Comparison of ENCODE assay signal across 18 cellular contexts in the genomic region with DNA sequence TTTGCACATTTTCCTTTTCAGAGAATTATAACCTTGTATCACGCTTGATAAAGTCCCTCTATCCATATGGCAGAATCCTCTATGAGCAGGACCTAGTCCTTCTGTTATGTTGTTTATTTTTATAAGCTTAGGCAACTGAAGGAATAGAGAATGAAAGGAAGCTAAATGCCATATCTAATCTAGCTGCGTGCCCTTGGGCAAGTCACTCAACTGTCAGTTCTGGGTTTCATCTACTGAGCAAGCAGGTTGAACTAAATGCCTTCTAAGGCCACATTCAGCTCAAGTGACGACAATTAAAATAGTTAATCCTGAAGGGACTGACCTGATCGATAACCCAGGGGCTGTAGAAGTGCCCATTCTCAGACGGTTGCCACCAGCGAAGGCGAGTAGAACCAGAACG.
DNase-seq lines count a peak whose midpoint lies in the region; ATAC-seq, FAIRE-seq and TF ChIP-seq lines count a peak whose summit lies in the region.
"Had no signal": no experiment of that assay in that cellular context is flagged by ENCODE, and none has a peak within 500 bp of the region (broad histone marks: within the 10 kb centered on the region; RNA-seq: fewer than 3 reads in every experiment).

No MANE protein-coding gene starts in this region.

- TF ChIP-seq RAD21 in K562 (CRISPR knock-in tag; conservative IDR thresholded peaks at IDR 0.05 in 1 of 2, IDR thresholded peaks at IDR 0.05 in 1 of 2) = no peak

- H3K9ac ChIP-seq in K562 (ENCODE audit: insufficient read depth in 1 of 2, low read depth in 2 of 2, low read length in 2 of 2) = no peak overlapping the region
- H3K9ac ChIP-seq: BLaER1 treated with 17β-estradiol and CSF1 and Interleukin-3, amounts not matched to agents 10 nM and 100 nM had no signal

- no peaks in the 10 kb centered on the region for H3K36me3 ChIP-seq in heart left ventricle
- peaks cover 7% of the 10 kb centered on the region; the same call in 1 of the 3 replicates for H3K36me3 ChIP-seq in K562 (ENCODE audit: control insufficient read depth, insufficient read depth, low read length)
- no peaks in the 10 kb centered on the region for H3K36me3 ChIP-seq in Peyer's patch
- H3K36me3 ChIP-seq: BLaER1 treated with 17β-estradiol and CSF1 and Interleukin-3, amounts not matched to agents 10 nM and 100 nM had no signal

- no peaks in the 10 kb centered on the region for H3K79me2 ChIP-seq in K562 (ENCODE audit: control insufficient read depth, insufficient read depth, low read length)

- POLR2A ChIA-PET in K562 (lab: Yijun Ruan, JAX) = no interaction called here

- in situ Hi-C loops in K562 (cut with MboI) = no loop called here

- peak overlapping the region; percentile 76; the same call in 1 of the 2 replicates for H2AFZ ChIP-seq in K562 (ENCODE audit: low read depth, low read length)
- H2AFZ ChIP-seq: GM23338 had no signal

- 63 to 70% (median 65%) methylated on average over 8 of the region's 8 CpGs for WGBS in heart left ventricle, 4 donors
- 71% methylated on average over 8 of the region's 8 CpGs for WGBS in K562 (ENCODE audit: insufficient coverage, low coverage, missing lambda C conversion rate)

- TF ChIP-seq POLR2A in heart left ventricle (IDR thresholded peaks at IDR 0.05) = no peak
- TF ChIP-seq POLR2A in K562 (conservative IDR thresholded peaks at IDR 0.05) = no peak
- no peak for TF ChIP-seq POLR2A in Peyer's patch (IDR thresholded peaks at IDR 0.05)

- no peak for TF ChIP-seq CTCF in heart left ventricle (IDR thresholded peaks at IDR 0.05)
- no peak for TF ChIP-seq CTCF in K562 (IDR thresholded peaks at IDR 0.05 in 2 of 3, conservative IDR thresholded peaks at IDR 0.05 in 1 of 3; ENCODE audit: insufficient read depth in 2 of 3, low read depth in 1 of 3, low read length in 3 of 3)
- no peak for TF ChIP-seq CTCF in dorsolateral prefrontal cortex (IDR thresholded peaks at IDR 0.05 in 54 of 56, conservative IDR thresholded peaks at IDR 0.05 in 2 of 56; ENCODE audit: low read depth in 1 of 56, partially characterized antibody in 56 of 56)
- TF ChIP-seq CTCF in Peyer's patch (IDR thresholded peaks at IDR 0.05) = no peak

- no peaks in the 10 kb centered on the region for H4K20me1 ChIP-seq in K562 (replicated peaks; ENCODE audit: control insufficient read depth, insufficient read depth, low read length)
- H4K20me1 ChIP-seq: BLaER1 treated with 17β-estradiol and CSF1 and Interleukin-3, amounts not matched to agents 10 nM and 100 nM had no signal

- DNase-seq in heart left ventricle = no peak
- no peak for DNase-seq in left cardiac atrium
- DNase-seq in K562 (ENCODE audit: extremely low read depth in 1 of 4, low spot score in 3 of 4) = no peak
- no peak for DNase-seq in dorsolateral prefrontal cortex
- DNase-seq in COLO829 (ENCODE audit: low spot score) = no peak
- DNase-seq in Peyer's patch = no peak
- DNase-seq: CD8-positive, alpha-beta T cell; COR-L47; DMS153; DMS79; GDM1; HCEC 1CT had no signal

- CTCF ChIA-PET in K562 (lab: Yijun Ruan, JAX; ENCODE audit: low intra/inter-chr PET ratio) = no interaction called here

- TF ChIP-seq EP300 in K562 (IDR thresholded peaks at IDR 0.05; ENCODE audit: low read length) = no peak

- no peak for FAIRE-seq in K562 (lab: Jason Lieb, UNC)
- FAIRE-seq: GM12892, GM18507, H54 had no signal

- H3K4me1 ChIP-seq in heart left ventricle = peaks cover 0 to 19% (median 0%) of the 10 kb centered on the region in 12 donors
- peaks cover 3 to 9% of the 10 kb centered on the region in 2 experiments; a peak in 4 of 5 replicates for H3K4me1 ChIP-seq in K562 (replicated peaks in 1 of 2; ENCODE audit: control insufficient read depth in 2 of 2, insufficient read depth in 2 of 2, low read length in 2 of 2)
- H3K4me1 ChIP-seq in Peyer's patch = no peaks in the 10 kb centered on the region
- H3K4me1 ChIP-seq: BLaER1 treated with 17β-estradiol and CSF1 and Interleukin-3, amounts not matched to agents 10 nM and 100 nM had no signal

- H3K9me1 ChIP-seq in K562 (ENCODE audit: control insufficient read depth, insufficient read depth, low read length) = no peaks in the 10 kb centered on the region

- H3K9me3 ChIP-seq in heart left ventricle (no peaks in the 10 kb centered on the region), K562 (replicated peaks; ENCODE audit: control insufficient read depth, insufficient read depth, low read depth, low read length) (no peaks in the 10 kb centered on the region), Peyer's patch (no peaks in the 10 kb centered on the region)
- H3K9me3 ChIP-seq: BLaER1 treated with 17β-estradiol and CSF1 and Interleukin-3, amounts not matched to agents 10 nM and 100 nM had no signal

- H3K27me3 ChIP-seq in heart left ventricle (no peaks in the 10 kb centered on the region), K562 (ENCODE audit: control insufficient read depth in 2 of 2, insufficient read depth in 2 of 2, low read length in 2 of 2) (no peaks in the 10 kb centered on the region), dorsolateral prefrontal cortex (no peaks in the 10 kb centered on the region), Peyer's patch (no peaks in the 10 kb centered on the region)
- H3K27me3 ChIP-seq: BLaER1 treated with 17β-estradiol and CSF1 and Interleukin-3, amounts not matched to agents 10 nM and 100 nM had no signal

- H3K27ac ChIP-seq in heart left ventricle = peak overlapping the region in 6 of 12 donors; percentile 27 to 63 (median 44)
- H3K27ac ChIP-seq in K562 (ENCODE audit: extremely low read depth, low read depth, low read length) = no peak overlapping the region
- peak overlapping the region; percentile 76 to 100 (median 98) for H3K27ac ChIP-seq in dorsolateral prefrontal cortex
- no peak overlapping the region for H3K27ac ChIP-seq in Peyer's patch
- H3K27ac ChIP-seq: BLaER1 treated with 17β-estradiol and CSF1 and Interleukin-3, amounts not matched to agents 10 nM and 100 nM; HL-60 had no signal

- H3K4me2 ChIP-seq in K562 (ENCODE audit: insufficient read depth, low read length) = no peak overlapping the region
- H3K4me2 ChIP-seq: BLaER1 treated with 17β-estradiol and CSF1 and Interleukin-3, amounts not matched to agents 10 nM and 100 nM; GM23338 had no signal

- peak; percentile 13 to 48 (median 29) for ATAC-seq in heart left ventricle
- ATAC-seq in left cardiac atrium = no peak
- ATAC-seq in K562 = no peak
- ATAC-seq: CD8-positive, alpha-beta T cell; GM23338 had no signal

- intact Hi-C loops in heart left ventricle (cut with DNase I) (loop anchor here in 2 of 10 donors (10.0 kb wide), 2 partner anchors 245 to 625 kb away; partner anchors contain the start of gene PMPCB (in 1 of the 2)), left cardiac atrium (cut with DNase I) (no loop called here), K562 (cut with micrococcal nuclease) (no loop called here), dorsolateral prefrontal cortex (cut with DNase I) (no loop called here)

- H3K4me3 ChIP-seq in heart left ventricle (no peak overlapping the region), K562 (no peak overlapping the region), dorsolateral prefrontal cortex (peak overlapping the region in 2 of 59 donors; percentile 45 to 47), Peyer's patch (no peak overlapping the region)
- H3K4me3 ChIP-seq: BLaER1 treated with 17β-estradiol and CSF1 and Interleukin-3, amounts not matched to agents 10 nM and 100 nM; GM23338 had no signal

- no TSS peak for BruUV-seq in K562 (replicated peaks; lab: Mats Ljungman, UMichigan)

TF ChIP-seq in K562, 482 proteins besides CTCF, POLR2A, EP300 and RAD21 (continues in another document):
- TF ChIP-seq TAF9B (IDR thresholded peaks at IDR 0.05; ENCODE audit: partially characterized antibody) (no peak), YBX1 (IDR thresholded peaks at IDR 0.05) (no peak), CSDE1 (IDR thresholded peaks at IDR 0.05) (no peak)
- TF ChIP-seq, protein P1, sequence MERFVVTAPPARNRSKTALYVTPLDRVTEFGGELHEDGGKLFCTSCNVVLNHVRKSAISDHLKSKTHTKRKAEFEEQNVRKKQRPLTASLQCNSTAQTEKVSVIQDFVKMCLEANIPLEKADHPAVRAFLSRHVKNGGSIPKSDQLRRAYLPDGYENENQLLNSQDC (CRISPR knock-in tag; IDR thresholded peaks at IDR 0.05) = no peak
- TF ChIP-seq, protein P2, sequence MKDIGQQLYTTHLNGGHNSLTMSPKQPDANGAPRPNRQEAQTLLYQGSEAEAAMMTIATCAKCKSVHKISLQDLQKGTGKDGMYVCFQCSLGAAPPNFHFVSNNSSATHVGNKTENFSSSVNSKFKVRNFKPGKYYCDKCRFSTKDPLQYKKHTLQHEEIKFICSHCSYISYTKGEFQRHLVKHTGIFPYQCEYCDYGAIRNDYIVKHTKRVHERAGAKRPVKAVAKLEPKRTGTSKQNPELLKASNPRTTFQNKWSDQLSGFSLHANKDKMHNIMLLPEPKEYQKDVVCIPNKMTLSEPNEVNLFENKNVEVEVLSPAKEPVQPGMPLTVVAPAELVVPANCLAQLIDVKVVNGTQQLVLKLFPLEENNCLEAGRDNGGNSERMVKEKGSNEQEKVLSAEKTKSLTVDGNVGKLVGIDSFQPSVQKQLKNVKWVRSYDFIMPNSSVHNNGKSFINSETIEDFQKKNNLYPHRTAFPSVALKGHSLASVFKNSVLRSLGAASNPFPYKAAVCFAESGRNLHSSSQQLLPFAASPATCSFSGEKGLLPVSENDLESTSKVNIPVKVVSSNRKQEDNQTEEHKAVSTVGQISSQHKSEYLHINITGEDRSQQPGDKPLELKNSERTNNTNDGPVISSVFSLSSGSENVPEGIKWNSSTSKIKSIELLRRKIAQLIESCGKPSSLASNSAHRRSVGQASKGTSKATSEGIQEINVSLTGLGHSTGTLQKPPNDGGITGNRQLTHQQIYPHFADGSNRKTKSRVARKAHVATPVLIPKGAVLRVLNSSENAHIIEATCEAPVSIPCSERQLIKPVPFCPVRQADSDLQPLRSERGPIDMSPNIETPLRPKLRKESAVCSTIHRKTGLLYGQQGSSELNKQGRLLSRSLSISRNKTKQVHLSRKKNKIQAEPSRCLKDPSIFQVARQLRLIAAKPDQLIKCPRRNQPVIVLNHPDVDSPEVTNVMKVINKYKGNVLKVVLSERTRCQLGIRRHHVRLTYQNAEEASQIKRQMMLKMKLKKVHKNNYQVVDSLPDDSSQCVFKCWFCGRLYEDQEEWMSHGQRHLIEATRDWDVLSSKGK (CRISPR knock-in tag; IDR thresholded peaks at IDR 0.05) = no peak
- TF ChIP-seq, protein P3, sequence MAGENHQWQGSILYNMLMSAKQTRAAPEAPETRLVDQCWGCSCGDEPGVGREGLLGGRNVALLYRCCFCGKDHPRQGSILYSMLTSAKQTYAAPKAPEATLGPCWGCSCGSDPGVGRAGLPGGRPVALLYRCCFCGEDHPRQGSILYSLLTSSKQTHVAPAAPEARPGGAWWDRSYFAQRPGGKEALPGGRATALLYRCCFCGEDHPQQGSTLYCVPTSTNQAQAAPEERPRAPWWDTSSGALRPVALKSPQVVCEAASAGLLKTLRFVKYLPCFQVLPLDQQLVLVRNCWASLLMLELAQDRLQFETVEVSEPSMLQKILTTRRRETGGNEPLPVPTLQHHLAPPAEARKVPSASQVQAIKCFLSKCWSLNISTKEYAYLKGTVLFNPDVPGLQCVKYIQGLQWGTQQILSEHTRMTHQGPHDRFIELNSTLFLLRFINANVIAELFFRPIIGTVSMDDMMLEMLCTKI (IDR thresholded peaks at IDR 0.05; ENCODE audit: partially characterized antibody) = no peak

Comparison
In these comparisons a context has a peak if more than half of its experiments do, and no peak if none do; other contexts are left out.
1. ATAC-seq: peak in heart left ventricle (4 of 4); none in left cardiac atrium (0 of 2) and K562 (single experiment).
2. H3K27ac ChIP-seq: peak in dorsolateral prefrontal cortex (59 of 59); none in K562 (single experiment) and Peyer's patch (0 of 4).